1 cellular context compared by ENCODE assay signal in genomic region chr12:7835116-7835515, GRCh38.
TF ChIP-seq lines count a peak whose summit lies in the region.

No MANE protein-coding gene starts in this region.

TF ChIP-seq in HepG2, 621 proteins besides CTCF, POLR2A, EP300 and RAD21:
- TF ChIP-seq ZNF331 (CRISPR knock-in tag; IDR thresholded peaks at IDR 0.05) (no peak), CCDC6 (CRISPR knock-in tag; IDR thresholded peaks at IDR 0.05) (no peak), ZSCAN12 (CRISPR knock-in tag; IDR thresholded peaks at IDR 0.05) (no peak), CEBPG (CRISPR knock-in tag; IDR thresholded peaks at IDR 0.05) (0 out of 2 replicates have a peak, but pooled peaks have one; percentile 17), ZNF460 (CRISPR knock-in tag; IDR thresholded peaks at IDR 0.05; ENCODE audit: borderline replicate concordance) (peak; percentile 31), KMT2A (CRISPR knock-in tag; IDR thresholded peaks at IDR 0.05) (no peak), U2AF2 (IDR thresholded peaks at IDR 0.05; ENCODE audit: low read depth, low read length) (no peak), JUNB (CRISPR knock-in tag; IDR thresholded peaks at IDR 0.05; ENCODE audit: borderline replicate concordance) (no peak), CEBPB (IDR thresholded peaks at IDR 0.05; ENCODE audit: borderline replicate concordance, low read depth, low read length) (peak; percentile 11; the same call in 1 of the 2 replicates), MTF2 (CRISPR knock-in tag; IDR thresholded peaks at IDR 0.05; ENCODE audit: borderline replicate concordance) (no peak), MBD4 (IDR thresholded peaks at IDR 0.05; ENCODE audit: borderline replicate concordance, low read length) (no peak), DR1 (CRISPR knock-in tag; IDR thresholded peaks at IDR 0.05) (no peak), ZNF501 (CRISPR knock-in tag; IDR thresholded peaks at IDR 0.05) (no peak), MTF1 (CRISPR knock-in tag; IDR thresholded peaks at IDR 0.05) (no peak), KDM4B (CRISPR knock-in tag; IDR thresholded peaks at IDR 0.05) (no peak), MIER3 (CRISPR knock-in tag; IDR thresholded peaks at IDR 0.05; ENCODE audit: borderline replicate concordance) (no peak)
